ENCODE assay signal across 30 cellular contexts in genomic region chr15:73380661-73381060, GRCh38. TPM values are rescaled to one million over a fixed set of nuclear protein-coding genes. Genes with fewer than 3 reads are reported as not detected.
"Had no signal": no experiment of that assay in that cellular context is flagged by ENCODE, and none has a peak within 500 bp of the region (broad histone marks: within the 10 kb centered on the region; RNA-seq: fewer than 3 reads in every experiment).

No MANE protein-coding gene starts in this region.

- H3K9me3 ChIP-seq: ascending aorta had no signal

- H3K27ac ChIP-seq: ascending aorta, WERI-Rb-1 had no signal

- H3K4me3 ChIP-seq: ascending aorta had no signal

- H3K36me3 ChIP-seq: ascending aorta, WERI-Rb-1 had no signal

- H3K4me1 ChIP-seq: ascending aorta had no signal

- H3K27me3 ChIP-seq: ascending aorta had no signal

- DNase-seq: activated CD4-positive, alpha-beta memory T cell treated with anti-CD3 and anti-CD28 coated beads, Interleukin-2, amount 10 ng/mL, durations not matched to agents 7 days and 5 days; activated CD4-positive, alpha-beta T cell treated with anti-CD3 and anti-CD28 coated beads for 1 hour; activated CD4-positive, alpha-beta T cell treated with anti-CD3 and anti-CD28 coated beads for 36 hours; activated CD4-positive, alpha-beta T cell treated with anti-CD3 and anti-CD28 coated beads for 48 hours; activated CD4-positive, alpha-beta T cell treated with anti-CD3 and anti-CD28 coated beads, Interleukin-2, amount 10 ng/mL, durations not matched to agents 7 days and 5 days; activated CD4-positive, alpha-beta T cell treated with anti-CD3 and anti-CD28 coated beads, Interleukin-2, amount 50 U/mL, for 48 hours; activated CD4-positive, CD25-positive, alpha-beta regulatory T cell; activated CD8-positive, alpha-beta memory T cell treated with anti-CD3 and anti-CD28 coated beads for 24 hours; activated CD8-positive, alpha-beta memory T cell treated with anti-CD3 and anti-CD28 coated beads, Interleukin-2, amount 10 ng/mL, durations not matched to agents 7 days and 5 days; activated CD8-positive, alpha-beta memory T cell treated with anti-CD3 and anti-CD28 coated beads, Interleukin-2, amount 50 U/mL, for 48 hours; activated CD8-positive, alpha-beta T cell treated with anti-CD3 and anti-CD28 coated beads, Interleukin-2, amount 10 ng/mL, durations not matched to agents 7 days and 5 days; activated effector memory CD4-positive, alpha-beta T cell treated with Interleukin-2 at 50 U/mL for 16 hours; activated gamma-delta T cell; activated naive CD4-positive, alpha-beta T cell treated with anti-CD3 and anti-CD28 coated beads, Interleukin-2, amount 10 ng/mL, durations not matched to agents 7 days and 5 days; activated naive CD4-positive, alpha-beta T cell treated with Interleukin-2 at 50 U/mL for 16 hours; activated naive CD8-positive, alpha-beta T cell treated with anti-CD3 and anti-CD28 coated beads, Interleukin-2, amount 10 ng/mL, durations not matched to agents 7 days and 5 days; activated naive CD8-positive, alpha-beta T cell treated with anti-CD3 and anti-CD28 coated beads, Interleukin-2, amount 50 U/mL, for 24 hours; activated T-cell treated with anti-CD3 and anti-CD28 coated beads, Interleukin-2, amount 50 U/mL, for 24 hours; activated T-cell treated with anti-CD3 and anti-CD28 coated beads, Interleukin-2, amount 50 U/mL, for 48 hours; amygdala; anterior cingulate cortex; central memory CD4-positive, alpha-beta T cell; T-helper 1 cell; T-helper 2 cell; T-helper 9 cell; WERI-Rb-1 had no signal

- FAIRE-seq: TTC549 had no signal

- ATAC-seq: activated CD4-positive, alpha-beta T cell treated with anti-CD3 and anti-CD28 coated beads for 36 hours; activated CD4-positive, CD25-positive, alpha-beta regulatory T cell treated with anti-CD3 and anti-CD28 coated beads, Interleukin-2, amount 50 U/mL, for 24 hours; activated CD8-positive, alpha-beta memory T cell treated with anti-CD3 and anti-CD28 coated beads, Interleukin-2, amount 10 ng/mL, durations not matched to agents 7 days and 5 days; activated CD8-positive, alpha-beta T cell treated with anti-CD3 and anti-CD28 coated beads, Interleukin-2, amount 10 ng/mL, durations not matched to agents 7 days and 5 days; activated naive CD8-positive, alpha-beta T cell treated with anti-CD3 and anti-CD28 coated beads, Interleukin-2, amount 50 U/mL, for 24 hours; WTC11 had no signal

RNA-seq across cellular contexts. Expression of gene HCN4, which starts 11.9 kb away (rescaled TPM):
- total RNA-seq: activated CD4-positive, alpha-beta memory T cell treated with anti-CD3 and anti-CD28 coated beads, Interleukin-2, amount 10 ng/mL, durations not matched to agents 7 days and 5 days; activated CD4-positive, alpha-beta T cell treated with anti-CD3 and anti-CD28 coated beads for 36 hours; activated CD4-positive, alpha-beta T cell treated with anti-CD3 and anti-CD28 coated beads, Interleukin-2, amount 10 ng/mL, durations not matched to agents 7 days and 5 days; activated CD8-positive, alpha-beta memory T cell treated with anti-CD3 and anti-CD28 coated beads, Interleukin-2, amount 10 ng/mL, durations not matched to agents 7 days and 5 days; activated CD8-positive, alpha-beta T cell treated with anti-CD3 and anti-CD28 coated beads, Interleukin-2, amount 10 ng/mL, durations not matched to agents 7 days and 5 days; activated naive CD8-positive, alpha-beta T cell treated with anti-CD3 and anti-CD28 coated beads, Interleukin-2, amount 10 ng/mL, durations not matched to agents 7 days and 5 days; ascending aorta had no signal
